8 cellular contexts compared by ENCODE assay signal in the genomic region with DNA sequence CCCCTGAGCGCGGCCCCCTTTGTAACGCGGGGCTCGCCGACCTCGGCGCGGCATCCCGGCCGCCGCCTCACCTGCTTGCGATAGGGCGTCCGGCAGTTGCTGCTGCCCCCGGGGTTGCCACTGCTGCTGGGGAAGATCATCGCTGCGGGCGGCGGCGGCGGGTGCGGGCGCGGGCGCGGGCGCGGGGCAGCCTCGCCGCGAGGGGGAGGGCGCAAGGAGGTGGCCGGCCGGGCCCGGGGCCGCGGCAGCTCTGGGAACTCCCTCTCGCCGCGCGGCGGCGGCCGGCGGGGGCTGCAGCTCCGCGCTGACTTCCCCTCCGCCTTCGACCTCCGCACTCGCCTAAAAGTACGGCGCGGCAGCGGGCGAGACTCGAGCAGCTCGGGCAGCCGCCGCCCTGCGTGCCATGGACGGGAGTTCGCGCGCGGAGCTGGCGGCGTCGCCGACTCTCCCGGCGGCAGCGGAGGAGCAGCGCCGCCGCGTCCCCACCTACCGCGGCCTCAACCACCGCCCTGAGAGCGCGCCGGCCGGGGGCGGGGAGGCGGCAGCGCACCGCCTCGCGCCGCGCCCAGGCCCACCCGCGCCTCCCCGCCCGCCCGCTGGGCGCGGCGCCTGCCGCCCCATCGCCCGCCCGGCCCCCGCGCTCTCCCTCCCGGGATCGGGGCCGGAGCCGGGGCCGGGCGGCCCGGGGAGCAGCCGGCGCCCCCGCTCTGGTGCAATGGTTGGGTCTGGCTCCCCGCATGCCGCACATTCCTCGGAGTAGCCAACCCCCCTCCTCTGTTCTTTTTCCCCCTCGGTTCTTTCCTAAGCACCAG.
DNase-seq lines count a peak whose midpoint lies in the region; ATAC-seq and TF ChIP-seq lines count a peak whose summit lies in the region.

No MANE protein-coding gene starts in this region.

- H3K4me3 ChIP-seq in RWPE2 (ENCODE audit: severe bottlenecking): peak overlapping the region; percentile 98

- peaks cover 76% of the 10 kb centered on the region for H3K4me1 ChIP-seq in RWPE2 (ENCODE audit: insufficient read depth, poor library complexity, severe bottlenecking)

- TF ChIP-seq CTCF in RWPE2 (IDR thresholded peaks at IDR 0.05; ENCODE audit: poor library complexity, severe bottlenecking): peak; percentile 7

- DNase-seq in Ammon's horn (ENCODE audit: low spot score) (peak; percentile 35), RWPE2 (ENCODE audit: low spot score) (no peak), cardiac septum (ENCODE audit: low spot score) (peak; percentile 84), posterior cingulate gyrus (peak in 7 of 10 donors; percentile 19 to 88 (median 41)), NCI-H187 treated with DMSO at 0.1 percent for 48 hours (lab: John Stamatoyannopoulos, UW) (no peak)
- peak; percentile 53 to 77 for DNase-seq in activated naive CD4-positive, alpha-beta T cell treated with anti-CD3 and anti-CD28 coated beads, Interleukin-2, amount 50 U/mL, for 72 hours (ENCODE audit: low spot score in 2 of 2)

- H3K27ac Mint-ChIP-seq in activated naive CD4-positive, alpha-beta T cell treated with anti-CD3 and anti-CD28 coated beads, Interleukin-2, amount 50 U/mL, for 72 hours: peak overlapping the region; percentile 93 to 97

- peaks cover 5% of the 10 kb centered on the region; the same call in 1 of the 2 replicates for H3K36me3 ChIP-seq in RWPE2 (ENCODE audit: low read depth)

- intact Hi-C loops in cardiac septum (cut with DNase I) (loop anchor here (5.0 to 10.0 kb wide), 6 partner anchors 35 to 557 kb away; partner anchors contain the start of gene RBMS1), posterior cingulate gyrus (cut with DNase I) (no loop called here)

- H3K36me3 Mint-ChIP-seq in activated naive CD4-positive, alpha-beta T cell treated with anti-CD3 and anti-CD28 coated beads, Interleukin-2, amount 50 U/mL, for 72 hours: peaks cover 0 to 15% of the 10 kb centered on the region in 2 donors

- peak; percentile 46 for ATAC-seq in GM19043 (IDR thresholded peaks at IDR 0.05; ENCODE audit: low read depth, unreplicated experiment)
- peak; percentile 59 for ATAC-seq in HG03280 (IDR thresholded peaks at IDR 0.05; ENCODE audit: unreplicated experiment)
- ATAC-seq in RWPE2 (ENCODE audit: low read depth): peak; percentile 46
- ATAC-seq in activated naive CD4-positive, alpha-beta T cell treated with anti-CD3 and anti-CD28 coated beads, Interleukin-2, amount 50 U/mL, for 72 hours: peak; percentile 39 to 47

- H3K27me3 ChIP-seq in RWPE2 (ENCODE audit: insufficient read depth, poor library complexity, severe bottlenecking): no peaks in the 10 kb centered on the region

- peak overlapping the region; percentile 83 for H3K27ac ChIP-seq in RWPE2 (ENCODE audit: poor library complexity, severe bottlenecking)

- H3K9me3 ChIP-seq in RWPE2 (ENCODE audit: severe bottlenecking): no peaks in the 10 kb centered on the region

- no peaks in the 10 kb centered on the region for H3K9me3 Mint-ChIP-seq in activated naive CD4-positive, alpha-beta T cell treated with anti-CD3 and anti-CD28 coated beads, Interleukin-2, amount 50 U/mL, for 72 hours

Comparison
In these comparisons a context has a peak if more than half of its experiments do, and no peak if none do; other contexts are left out.
1. DNase-seq: peak in Ammon's horn (single experiment), activated naive CD4-positive, alpha-beta T cell treated with anti-CD3 and anti-CD28 coated beads, Interleukin-2, amount 50 U/mL, for 72 hours (2 of 2), cardiac septum (single experiment) and posterior cingulate gyrus (7 of 10); none in RWPE2 (single experiment) and NCI-H187 treated with DMSO at 0.1 percent for 48 hours (single experiment).
2. Peak in every context shown above with its lines, with median percentiles within 50 percentile points of each other: ATAC-seq.